ENCODE assay signal across 21 cellular contexts in the genomic region with DNA sequence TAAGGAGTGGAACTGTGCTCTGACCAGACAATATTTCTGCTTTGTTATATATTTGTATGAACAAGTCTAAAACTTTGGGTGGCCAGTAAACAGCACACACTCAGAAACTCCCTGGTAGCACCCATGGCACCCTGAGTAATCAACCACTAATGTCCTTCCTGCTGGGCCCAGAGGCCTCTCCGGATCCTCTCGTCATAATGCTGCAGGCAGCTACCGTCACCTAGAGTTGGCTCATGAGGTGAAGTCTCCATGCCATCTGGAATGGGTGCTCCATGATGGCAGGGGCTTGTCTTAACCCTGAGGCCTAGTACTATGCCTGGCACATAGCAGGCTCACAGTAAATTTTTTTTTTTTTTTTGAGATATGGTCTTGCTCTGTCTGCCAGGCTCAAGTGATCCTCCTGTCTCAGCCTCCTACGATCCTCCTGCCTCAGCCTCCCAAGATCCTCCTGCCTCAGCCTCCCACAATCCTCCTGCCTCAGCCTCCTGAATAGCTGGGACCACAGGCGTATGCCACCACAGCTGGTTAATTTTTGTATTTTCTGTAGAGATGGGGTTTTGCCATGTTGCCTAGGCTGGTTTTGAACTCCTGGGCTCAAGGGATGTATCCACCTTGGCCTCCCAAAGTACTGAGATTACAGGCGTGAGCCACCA. TPM values are rescaled to one million over a fixed set of nuclear protein-coding genes. Genes with fewer than 3 reads are reported as not detected.
DNase-seq lines count a peak whose midpoint lies in the region; ATAC-seq, FAIRE-seq and TF ChIP-seq lines count a peak whose summit lies in the region.
"Had no signal": no experiment of that assay in that cellular context is flagged by ENCODE, and none has a peak within 500 bp of the region (broad histone marks: within the 10 kb centered on the region; RNA-seq: fewer than 3 reads in every experiment).

No MANE protein-coding gene starts in this region.

- H3K9me3 ChIP-seq in esophagus squamous epithelium = no peaks in the 10 kb centered on the region
- H3K9me3 ChIP-seq: A549 had no signal

- TF ChIP-seq POLR2A in esophagus squamous epithelium (IDR thresholded peaks at IDR 0.05) (no peak), GM12891 (IDR thresholded peaks at IDR 0.05; ENCODE audit: low read depth, low read length) (no peak)

- H3K9me3 Mint-ChIP-seq in activated CD4-positive, alpha-beta T cell treated with anti-CD3 and anti-CD28 coated beads, Interleukin-2, amount 10 ng/mL, durations not matched to agents 7 days and 5 days = no peaks in the 10 kb centered on the region
- H3K9me3 Mint-ChIP-seq in activated CD8-positive, alpha-beta memory T cell treated with anti-CD3 and anti-CD28 coated beads, Interleukin-2, amount 10 ng/mL, durations not matched to agents 7 days and 5 days (ENCODE audit: low read depth) = no peaks in the 10 kb centered on the region
- H3K9me3 Mint-ChIP-seq in stimulated activated naive B cell treated with anti-CD40 and anti-IgM and Interleukin-4, amounts not matched to agents 10 μg/mL and 1 μg/mL and 100 μg/mL, for 72 hours = no peaks in the 10 kb centered on the region
- H3K9me3 Mint-ChIP-seq: activated naive CD4-positive, alpha-beta T cell treated with anti-CD3 and anti-CD28 coated beads, Interleukin-2, amount 50 U/mL, for 72 hours; nephron had no signal

- H3K4me1 Mint-ChIP-seq in activated CD4-positive, alpha-beta T cell treated with anti-CD3 and anti-CD28 coated beads, Interleukin-2, amount 10 ng/mL, durations not matched to agents 7 days and 5 days = peaks cover 51% of the 10 kb centered on the region
- H3K4me1 Mint-ChIP-seq in activated CD8-positive, alpha-beta memory T cell treated with anti-CD3 and anti-CD28 coated beads, Interleukin-2, amount 10 ng/mL, durations not matched to agents 7 days and 5 days = peaks cover 52% of the 10 kb centered on the region
- peaks cover 60 to 72% of the 10 kb centered on the region in 2 donors for H3K4me1 Mint-ChIP-seq in stimulated activated naive B cell treated with anti-CD40 and anti-IgM and Interleukin-4, amounts not matched to agents 10 μg/mL and 1 μg/mL and 100 μg/mL, for 72 hours

- CTCF ChIA-PET in activated CD4-positive, alpha-beta T cell treated with anti-CD3 and anti-CD28 coated beads, Interleukin-2, amount 10 ng/mL, durations not matched to agents 7 days and 5 days (lab: Charles Lee) = interaction anchor here (0.7 to 1.7 kb wide), 4 partner anchors 13 to 135 kb away, joined by 3 to 5 read pairs (median 4); partner anchors contain the start of gene NSFL1C
- CTCF ChIA-PET in activated CD8-positive, alpha-beta memory T cell treated with anti-CD3 and anti-CD28 coated beads, Interleukin-2, amount 10 ng/mL, durations not matched to agents 7 days and 5 days (lab: Charles Lee) = interaction anchor here (0.7 to 1.4 kb wide), 2 partner anchors 46 to 107 kb away, joined by 3 read pairs; no protein-coding TSS in a partner anchor

- intact Hi-C loops in esophagus squamous epithelium (cut with DNase I) = no loop called here

- peaks cover 28% of the 10 kb centered on the region for H3K36me3 Mint-ChIP-seq in activated CD4-positive, alpha-beta T cell treated with anti-CD3 and anti-CD28 coated beads, Interleukin-2, amount 10 ng/mL, durations not matched to agents 7 days and 5 days (ENCODE audit: low read depth)
- H3K36me3 Mint-ChIP-seq in activated CD8-positive, alpha-beta memory T cell treated with anti-CD3 and anti-CD28 coated beads, Interleukin-2, amount 10 ng/mL, durations not matched to agents 7 days and 5 days = peaks cover 12% of the 10 kb centered on the region
- H3K36me3 Mint-ChIP-seq in stimulated activated naive B cell treated with anti-CD40 and anti-IgM and Interleukin-4, amounts not matched to agents 10 μg/mL and 1 μg/mL and 100 μg/mL, for 72 hours = peaks cover 35 to 56% of the 10 kb centered on the region in 2 donors

- DNase-seq in activated CD4-positive, alpha-beta T cell treated with anti-CD3 and anti-CD28 coated beads, Interleukin-2, amount 10 ng/mL, durations not matched to agents 7 days and 5 days = no peak
- no peak for DNase-seq in activated CD4-positive, alpha-beta T cell treated with anti-CD3 and anti-CD28 coated beads for 4 hours
- DNase-seq in activated CD8-positive, alpha-beta memory T cell treated with anti-CD3 and anti-CD28 coated beads, Interleukin-2, amount 10 ng/mL, durations not matched to agents 7 days and 5 days = peak; percentile 37
- no peak for DNase-seq in esophagus squamous epithelium (lab: John Stamatoyannopoulos, UW)
- no peak for DNase-seq in stimulated activated naive B cell treated with anti-CD40 and anti-IgM and Interleukin-4, amounts not matched to agents 10 μg/mL and 1 μg/mL and 100 μg/mL, for 72 hours
- DNase-seq in NCI-H69 (lab: John Stamatoyannopoulos, UW) = no peak
- no peak for DNase-seq in GM12891 (ENCODE audit: insufficient read length, low spot score)
- no peak for DNase-seq in NCI-H1417 treated with DMSO at 0.1 percent for 48 hours (lab: John Stamatoyannopoulos, UW)
- DNase-seq: activated CD4-positive, CD25-positive, alpha-beta regulatory T cell treated with anti-CD3 and anti-CD28 coated beads, Interleukin-2, amount 50 U/mL, for 72 hours; cerebellar nuclear complex; erythroblast; GF-D8; GM23248; KBM-7; NCI-H146; stimulated activated CD4-positive, alpha-beta T cell treated with anti-CD3 and anti-CD28 coated beads, Interleukin-4, amount 100 ng/mL, for 4 hours; stimulated activated naive CD4-positive, alpha-beta T cell had no signal

- peak overlapping the region; percentile 73 for H3K27ac Mint-ChIP-seq in activated CD4-positive, alpha-beta T cell treated with anti-CD3 and anti-CD28 coated beads, Interleukin-2, amount 10 ng/mL, durations not matched to agents 7 days and 5 days
- H3K27ac Mint-ChIP-seq in activated CD8-positive, alpha-beta memory T cell treated with anti-CD3 and anti-CD28 coated beads, Interleukin-2, amount 10 ng/mL, durations not matched to agents 7 days and 5 days = no peak overlapping the region
- peak overlapping the region; percentile 14 for H3K27ac Mint-ChIP-seq in stimulated activated naive B cell treated with anti-CD40 and anti-IgM and Interleukin-4, amounts not matched to agents 10 μg/mL and 1 μg/mL and 100 μg/mL, for 72 hours
- H3K27ac Mint-ChIP-seq: nephron had no signal

- H3K4me3 ChIP-seq in esophagus squamous epithelium = no peak overlapping the region
- H3K4me3 ChIP-seq: A549, GM23248 had no signal

- H3K27me3 Mint-ChIP-seq in activated CD4-positive, alpha-beta T cell treated with anti-CD3 and anti-CD28 coated beads, Interleukin-2, amount 10 ng/mL, durations not matched to agents 7 days and 5 days = no peaks in the 10 kb centered on the region
- no peaks in the 10 kb centered on the region for H3K27me3 Mint-ChIP-seq in activated CD8-positive, alpha-beta memory T cell treated with anti-CD3 and anti-CD28 coated beads, Interleukin-2, amount 10 ng/mL, durations not matched to agents 7 days and 5 days
- H3K27me3 Mint-ChIP-seq in stimulated activated naive B cell treated with anti-CD40 and anti-IgM and Interleukin-4, amounts not matched to agents 10 μg/mL and 1 μg/mL and 100 μg/mL, for 72 hours = no peaks in the 10 kb centered on the region

- no peak overlapping the region for H3K4me3 Mint-ChIP-seq in activated CD4-positive, alpha-beta T cell treated with anti-CD3 and anti-CD28 coated beads, Interleukin-2, amount 10 ng/mL, durations not matched to agents 7 days and 5 days
- no peak overlapping the region for H3K4me3 Mint-ChIP-seq in activated CD8-positive, alpha-beta memory T cell treated with anti-CD3 and anti-CD28 coated beads, Interleukin-2, amount 10 ng/mL, durations not matched to agents 7 days and 5 days
- H3K4me3 Mint-ChIP-seq in stimulated activated naive B cell treated with anti-CD40 and anti-IgM and Interleukin-4, amounts not matched to agents 10 μg/mL and 1 μg/mL and 100 μg/mL, for 72 hours = no peak overlapping the region
- H3K4me3 Mint-ChIP-seq: nephron had no signal

- POLR2A ChIA-PET in activated CD4-positive, alpha-beta T cell treated with anti-CD3 and anti-CD28 coated beads, Interleukin-2, amount 10 ng/mL, durations not matched to agents 7 days and 5 days (lab: Charles Lee) = no interaction called here

- WGBS in esophagus squamous epithelium, 2 donors = 91% methylated on average over 5 of the region's 6 CpGs

- H3K27me3 ChIP-seq in esophagus squamous epithelium = no peaks in the 10 kb centered on the region

- H3K4me1 ChIP-seq in esophagus squamous epithelium = peaks cover 45 to 88% (median 51%) of the 10 kb centered on the region in 3 donors

- H3K36me3 ChIP-seq in esophagus squamous epithelium = peaks cover 0 to 22% (median 0%) of the 10 kb centered on the region in 3 donors

- no peak for FAIRE-seq in GM12891 (lab: Jason Lieb, UNC)
- FAIRE-seq: A549, GM18507 had no signal

- peak overlapping the region; percentile 12 to 99 (median 98) for H3K27ac ChIP-seq in esophagus squamous epithelium
- H3K27ac ChIP-seq: A549, GM23248 had no signal

- ATAC-seq in activated CD8-positive, alpha-beta memory T cell treated with anti-CD3 and anti-CD28 coated beads, Interleukin-2, amount 10 ng/mL, durations not matched to agents 7 days and 5 days = no peak
- ATAC-seq in stimulated activated naive B cell treated with anti-CD40 and anti-IgM and Interleukin-4, amounts not matched to agents 10 μg/mL and 1 μg/mL and 100 μg/mL, for 72 hours (replicated peaks) = no peak
- ATAC-seq: A549; activated naive CD4-positive, alpha-beta T cell treated with anti-CD3 and anti-CD28 coated beads, Interleukin-2, amount 50 U/mL, for 72 hours had no signal

- TF ChIP-seq CTCF in esophagus squamous epithelium (IDR thresholded peaks at IDR 0.05) = no peak

TF ChIP-seq in GM12891, 5 proteins besides CTCF, POLR2A, EP300 and RAD21:
- TF ChIP-seq POU2F2 (IDR thresholded peaks at IDR 0.05; ENCODE audit: low read depth, low read length) (no peak), POLR2AphosphoS5 (IDR thresholded peaks at IDR 0.05; ENCODE audit: low read depth, low read length) (no peak), TAF1 (IDR thresholded peaks at IDR 0.05; ENCODE audit: low read depth, low read length) (no peak), SPI1 (IDR thresholded peaks at IDR 0.05; ENCODE audit: low read depth, low read length) (no peak), PAX5 (IDR thresholded peaks at IDR 0.05; ENCODE audit: insufficient read depth, low read length, severe bottlenecking) (no peak)

RNA-seq across cellular contexts. Expression of gene SDCBP2, which starts 3.0 kb away (rescaled TPM):
- total RNA-seq in activated CD4-positive, alpha-beta T cell treated with anti-CD3 and anti-CD28 coated beads, Interleukin-2, amount 10 ng/mL, durations not matched to agents 7 days and 5 days = 1 to 10 TPM; 1.4 to 2.2 TPM
- total RNA-seq in activated CD8-positive, alpha-beta memory T cell treated with anti-CD3 and anti-CD28 coated beads, Interleukin-2, amount 10 ng/mL, durations not matched to agents 7 days and 5 days = 1 to 10 TPM; 2.1 to 4.3 TPM
- total RNA-seq in esophagus squamous epithelium = 100 to 1,000 TPM in 3 of 4 donors, 10 to 100 TPM in 1; 90.2 to 175 (median 134) TPM
- 0.77 TPM for polyA plus RNA-seq in GM12891 (2012; ENCODE audit: low read depth, missing spikeins)

Comparison
In these comparisons a context has a peak if more than half of its experiments do, and no peak if none do; other contexts are left out.
1. RNA of gene SDCBP2, which starts 3.0 kb away (total RNA-seq): 90.2 to 175 TPM in esophagus squamous epithelium; 2.1 to 4.3 TPM in activated CD8-positive, alpha-beta memory T cell treated with anti-CD3 and anti-CD28 coated beads, Interleukin-2, amount 10 ng/mL, durations not matched to agents 7 days and 5 days and 1.4 to 2.2 TPM in activated CD4-positive, alpha-beta T cell treated with anti-CD3 and anti-CD28 coated beads, Interleukin-2, amount 10 ng/mL, durations not matched to agents 7 days and 5 days; every median in the first group is over 10 times any median in the second.